ENCODE assay signal across 27 cellular contexts in the genomic region with DNA sequence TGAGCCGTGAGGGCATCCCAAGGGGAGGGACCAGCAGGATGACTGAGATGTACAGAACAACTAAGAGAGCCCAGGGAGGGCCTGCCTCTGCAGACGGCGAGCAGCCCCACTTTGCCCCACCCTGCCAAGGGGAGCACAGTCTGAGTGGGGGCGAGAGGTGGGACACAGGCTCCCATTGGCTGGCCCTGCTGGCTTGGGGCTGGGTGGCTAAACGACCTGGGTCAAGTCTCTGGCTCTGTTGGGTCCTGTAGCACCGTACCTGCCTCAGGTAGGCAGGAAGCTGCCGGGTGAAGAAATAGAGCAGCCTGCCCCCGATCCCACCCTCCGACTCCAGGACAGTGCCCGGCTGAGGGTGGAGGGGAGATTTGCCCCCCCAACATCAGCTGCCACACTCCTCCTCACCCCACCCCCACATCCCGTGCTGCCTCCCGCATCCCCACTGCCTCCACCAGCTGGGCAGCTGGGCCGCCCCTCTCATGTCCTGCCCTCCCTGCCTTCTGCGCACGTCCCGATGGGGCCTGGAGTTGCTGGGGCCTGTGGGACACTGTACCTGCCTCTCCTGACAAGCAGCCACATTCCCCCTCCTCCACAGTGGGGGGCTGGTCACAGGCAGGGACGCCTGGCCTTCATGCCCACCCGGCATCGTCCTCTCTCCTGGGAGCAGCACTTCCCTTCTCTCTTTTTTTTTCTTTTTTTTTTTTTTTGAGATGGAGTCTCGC. TPM values are rescaled to one million over a fixed set of nuclear protein-coding genes. Genes with fewer than 3 reads are reported as not detected.
"Had no signal": no experiment of that assay in that cellular context is flagged by ENCODE, and none has a peak within 500 bp of the region (broad histone marks: within the 10 kb centered on the region; RNA-seq: fewer than 3 reads in every experiment).

No MANE protein-coding gene starts in this region.

- DNase-seq: activated CD4-positive, alpha-beta memory T cell treated with anti-CD3 and anti-CD28 coated beads, Interleukin-2, amount 10 ng/mL, durations not matched to agents 7 days and 5 days; activated CD4-positive, alpha-beta T cell treated with anti-CD3 and anti-CD28 coated beads for 36 hours; activated CD4-positive, alpha-beta T cell treated with anti-CD3 and anti-CD28 coated beads, Interleukin-2, amount 50 U/mL, for 1 hour; activated gamma-delta T cell treated with Interleukin-2 at 50 U/mL for 16 hours; activated T-cell treated with anti-CD3 and anti-CD28 coated beads for 4 hours; activated T-cell treated with anti-CD3 and anti-CD28 coated beads, Interleukin-2, amount 50 U/mL, for 48 hours; body of pancreas; central memory CD4-positive, alpha-beta T cell; NCI-H1092; NCI-H1417; NCI-H1930; NCI-H345; NCI-H510A; NCI-H526 treated with DMSO at 0.1 percent for 48 hours; NCI-H82; SIG-M5; T-helper 1 cell; WERI-Rb-1 had no signal

- H3K27me3 ChIP-seq: ascending aorta, body of pancreas had no signal

- H3K4me1 Mint-ChIP-seq: activated CD4-positive, alpha-beta memory T cell treated with anti-CD3 and anti-CD28 coated beads, Interleukin-2, amount 10 ng/mL, durations not matched to agents 7 days and 5 days; activated CD4-positive, alpha-beta T cell treated with anti-CD3 and anti-CD28 coated beads for 36 hours had no signal

- H3K9me3 ChIP-seq: ascending aorta, body of pancreas had no signal

- H3K4me3 ChIP-seq: ascending aorta, body of pancreas had no signal

- H3K36me3 Mint-ChIP-seq: activated naive CD4-positive, alpha-beta T cell treated with anti-CD3 and anti-CD28 coated beads, Interleukin-2, amount 50 U/mL, for 24 hours had no signal

- H3K9me3 Mint-ChIP-seq: activated CD4-positive, alpha-beta memory T cell treated with anti-CD3 and anti-CD28 coated beads, Interleukin-2, amount 10 ng/mL, durations not matched to agents 7 days and 5 days; activated naive CD4-positive, alpha-beta T cell treated with anti-CD3 and anti-CD28 coated beads, Interleukin-2, amount 50 U/mL, for 24 hours; activated T-helper 2 cell treated with anti-CD3 and anti-CD28 coated beads, Interferon-gamma antibody, Interleukin-2, Interleukin-4, amounts not matched to agents 10 μg/mL and 5 μg/mL and 100 μg/mL, durations not matched to agents 14 hours and 24 hours and 36 hours had no signal

- H3K4me2 ChIP-seq: KMS-11 had no signal

- H3K27ac ChIP-seq: ascending aorta, body of pancreas, KMS-11, WERI-Rb-1 had no signal

- H3K27me3 Mint-ChIP-seq: activated CD4-positive, alpha-beta memory T cell treated with anti-CD3 and anti-CD28 coated beads, Interleukin-2, amount 10 ng/mL, durations not matched to agents 7 days and 5 days; activated naive CD4-positive, alpha-beta T cell treated with anti-CD3 and anti-CD28 coated beads, Interleukin-2, amount 50 U/mL, for 24 hours had no signal

- H3K27ac Mint-ChIP-seq: activated CD4-positive, alpha-beta memory T cell treated with anti-CD3 and anti-CD28 coated beads, Interleukin-2, amount 10 ng/mL, durations not matched to agents 7 days and 5 days; activated CD4-positive, alpha-beta T cell treated with anti-CD3 and anti-CD28 coated beads for 36 hours; activated naive CD4-positive, alpha-beta T cell treated with anti-CD3 and anti-CD28 coated beads, Interleukin-2, amount 50 U/mL, for 24 hours; activated T-helper 2 cell treated with anti-CD3 and anti-CD28 coated beads, Interferon-gamma antibody, Interleukin-2, Interleukin-4, amounts not matched to agents 10 μg/mL and 5 μg/mL and 100 μg/mL, durations not matched to agents 14 hours and 24 hours and 36 hours had no signal

- H3K36me3 ChIP-seq: ascending aorta, WERI-Rb-1 had no signal

- ATAC-seq: activated CD4-positive, alpha-beta T cell treated with anti-CD3 and anti-CD28 coated beads for 36 hours; body of pancreas had no signal

- H3K9ac ChIP-seq: KMS-11 had no signal

- H3K4me3 Mint-ChIP-seq: activated CD4-positive, alpha-beta memory T cell treated with anti-CD3 and anti-CD28 coated beads, Interleukin-2, amount 10 ng/mL, durations not matched to agents 7 days and 5 days; activated CD4-positive, alpha-beta T cell treated with anti-CD3 and anti-CD28 coated beads for 36 hours; activated naive CD4-positive, alpha-beta T cell treated with anti-CD3 and anti-CD28 coated beads, Interleukin-2, amount 50 U/mL, for 24 hours had no signal

- FAIRE-seq: bronchial epithelial cell had no signal

RNA-seq across cellular contexts. Expression of gene TAS1R1, which starts 51.1 kb away (rescaled TPM):
- total RNA-seq: activated CD8-positive, alpha-beta memory T cell treated with anti-CD3 and anti-CD28 coated beads for 36 hours; activated T-helper 2 cell treated with anti-CD3 and anti-CD28 coated beads, Interferon-gamma antibody, Interleukin-2, Interleukin-4, amounts not matched to agents 10 μg/mL and 5 μg/mL and 100 μg/mL, durations not matched to agents 14 hours and 24 hours and 36 hours; ascending aorta; body of pancreas; bronchial epithelial cell; MCF 10A; RPMI7951; T-helper 2 cell treated with Interferon-gamma antibody and Interleukin-4, amounts not matched to agents 100 ng/mL and 5 ng/mL, for 36 hours had no signal
